1 cellular context compared by ENCODE assay signal in the genomic region with DNA sequence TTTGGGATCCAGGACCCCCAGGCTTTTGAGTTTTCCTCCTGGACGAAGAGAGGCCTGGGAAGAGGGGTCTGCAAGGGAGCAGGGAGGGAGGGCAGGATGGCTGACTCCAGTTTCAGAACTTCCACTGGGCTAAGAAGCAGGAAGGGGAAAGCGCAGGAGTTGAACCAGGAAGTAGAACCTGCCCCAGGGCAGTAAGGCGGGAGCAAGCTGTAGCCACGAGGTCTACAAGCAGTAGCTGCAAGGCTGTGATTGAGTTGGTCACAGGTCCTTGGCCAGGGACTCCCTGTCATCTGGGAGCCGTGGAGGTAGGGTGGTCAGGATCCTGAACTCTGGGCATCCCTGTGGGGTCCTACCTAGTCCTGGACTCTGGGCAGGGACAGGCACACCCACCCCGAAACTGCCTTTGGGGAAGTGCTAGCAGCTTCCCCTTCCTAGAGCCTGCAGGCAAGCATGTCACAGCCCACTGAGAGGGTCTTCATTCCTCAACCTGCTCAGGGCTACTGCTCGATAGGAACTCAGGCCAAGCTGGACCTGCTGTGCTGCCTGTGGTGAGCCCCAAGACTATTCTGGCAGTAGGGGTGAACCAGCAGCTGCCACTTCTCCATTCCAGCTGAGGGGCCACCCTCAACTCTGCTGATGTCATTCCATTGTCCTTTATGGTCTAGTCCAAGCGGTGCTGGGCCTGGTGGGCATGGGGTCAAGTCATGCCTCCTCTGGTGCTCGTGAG.
TF ChIP-seq lines count a peak whose summit lies in the region.

No MANE protein-coding gene starts in this region.

TF ChIP-seq in HEK293, 187 proteins besides CTCF, POLR2A, EP300 and RAD21 (continued from another document):
- TF ChIP-seq, protein P1, sequence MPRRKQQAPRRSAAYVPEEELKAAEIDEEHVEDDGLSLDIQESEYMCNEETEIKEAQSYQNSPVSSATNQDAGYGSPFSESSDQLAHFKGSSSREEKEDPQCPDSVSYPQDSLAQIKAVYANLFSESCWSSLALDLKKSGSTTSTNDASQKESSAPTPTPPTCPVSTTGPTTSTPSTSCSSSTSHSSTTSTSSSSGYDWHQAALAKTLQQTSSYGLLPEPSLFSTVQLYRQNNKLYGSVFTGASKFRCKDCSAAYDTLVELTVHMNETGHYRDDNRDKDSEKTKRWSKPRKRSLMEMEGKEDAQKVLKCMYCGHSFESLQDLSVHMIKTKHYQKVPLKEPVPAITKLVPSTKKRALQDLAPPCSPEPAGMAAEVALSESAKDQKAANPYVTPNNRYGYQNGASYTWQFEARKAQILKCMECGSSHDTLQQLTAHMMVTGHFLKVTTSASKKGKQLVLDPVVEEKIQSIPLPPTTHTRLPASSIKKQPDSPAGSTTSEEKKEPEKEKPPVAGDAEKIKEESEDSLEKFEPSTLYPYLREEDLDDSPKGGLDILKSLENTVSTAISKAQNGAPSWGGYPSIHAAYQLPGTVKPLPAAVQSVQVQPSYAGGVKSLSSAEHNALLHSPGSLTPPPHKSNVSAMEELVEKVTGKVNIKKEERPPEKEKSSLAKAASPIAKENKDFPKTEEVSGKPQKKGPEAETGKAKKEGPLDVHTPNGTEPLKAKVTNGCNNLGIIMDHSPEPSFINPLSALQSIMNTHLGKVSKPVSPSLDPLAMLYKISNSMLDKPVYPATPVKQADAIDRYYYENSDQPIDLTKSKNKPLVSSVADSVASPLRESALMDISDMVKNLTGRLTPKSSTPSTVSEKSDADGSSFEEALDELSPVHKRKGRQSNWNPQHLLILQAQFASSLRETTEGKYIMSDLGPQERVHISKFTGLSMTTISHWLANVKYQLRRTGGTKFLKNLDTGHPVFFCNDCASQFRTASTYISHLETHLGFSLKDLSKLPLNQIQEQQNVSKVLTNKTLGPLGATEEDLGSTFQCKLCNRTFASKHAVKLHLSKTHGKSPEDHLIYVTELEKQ (tag by site-specific recombination; IDR thresholded peaks at IDR 0.05; ENCODE audit: borderline replicate concordance) = no peak
- no peak for TF ChIP-seq ZNF548 (tag by site-specific recombination; IDR thresholded peaks at IDR 0.05)
